In the genomic region with DNA sequence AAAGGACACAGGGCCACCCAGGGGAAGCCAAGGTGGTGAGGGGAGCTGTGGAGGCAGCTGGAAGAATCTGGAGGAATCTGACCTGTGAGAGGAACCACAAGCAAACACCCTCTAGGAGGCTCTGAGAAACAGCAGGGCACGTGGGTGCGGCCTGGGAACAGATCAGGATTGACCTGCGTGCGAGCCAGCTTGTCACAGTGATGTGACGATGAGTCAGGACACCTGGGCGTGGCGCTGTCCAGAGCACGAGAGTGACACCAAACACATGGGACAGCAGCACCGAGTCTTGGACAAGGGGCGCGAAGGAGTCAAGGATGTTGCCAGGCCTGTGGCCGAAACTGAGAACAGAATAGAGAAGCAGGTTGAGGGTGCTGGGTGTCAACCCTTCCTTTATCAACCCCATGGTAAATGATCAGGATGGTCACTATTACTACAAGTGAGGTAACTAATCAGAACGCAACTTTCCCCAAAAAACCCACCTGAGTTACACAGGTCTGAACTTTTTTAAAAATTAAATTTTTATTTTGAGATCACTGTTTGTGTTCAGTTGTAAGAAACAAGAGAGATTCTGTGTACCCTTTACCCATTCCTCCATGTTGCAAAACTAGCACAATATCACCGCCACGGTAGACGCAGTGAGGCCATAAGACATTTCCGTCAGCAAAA, we compare ENCODE assay signal across 8 cellular contexts. TPM values are rescaled to one million over a fixed set of nuclear protein-coding genes. Genes with fewer than 3 reads are reported as not detected.
DNase-seq lines count a peak whose midpoint lies in the region; ATAC-seq and TF ChIP-seq lines count a peak whose summit lies in the region.

No MANE protein-coding gene starts in this region.

- peak overlapping the region; percentile 98 for H3K27ac ChIP-seq in upper lobe of right lung

- H3K27me3 Mint-ChIP-seq in T-cell: no peaks in the 10 kb centered on the region
- H3K27me3 Mint-ChIP-seq in endothelial cell (ENCODE audit: unreplicated experiment): peaks cover 15% of the 10 kb centered on the region

- peaks cover 18% of the 10 kb centered on the region for H3K36me3 Mint-ChIP-seq in T-cell
- H3K36me3 Mint-ChIP-seq in endothelial cell (ENCODE audit: low read depth, unreplicated experiment): peaks cover 17% of the 10 kb centered on the region

- ATAC-seq in GM19463 (IDR thresholded peaks at IDR 0.05; ENCODE audit: unreplicated experiment) (peak; percentile 63), HG03469 (IDR thresholded peaks at IDR 0.05; ENCODE audit: unreplicated experiment) (peak; percentile 66), T-cell (replicated peaks in 1 of 4) (peak in 3 of 4 experiments; percentile 1 to 5 (median 2)), upper lobe of right lung (peak; percentile 61)

- no peak for TF ChIP-seq CTCF in endothelial cell (IDR thresholded peaks at IDR 0.05; ENCODE audit: unreplicated experiment)
- no peak for TF ChIP-seq CTCF in upper lobe of right lung (IDR thresholded peaks at IDR 0.05)

- H3K9me3 ChIP-seq in upper lobe of right lung: no peaks in the 10 kb centered on the region

- H3K27me3 ChIP-seq in upper lobe of right lung: no peaks in the 10 kb centered on the region

- H3K9me3 Mint-ChIP-seq in T-cell: no peaks in the 10 kb centered on the region
- H3K9me3 Mint-ChIP-seq in endothelial cell (ENCODE audit: unreplicated experiment): no peaks in the 10 kb centered on the region

- peak overlapping the region; percentile 98 for H3K27ac Mint-ChIP-seq in T-cell
- H3K27ac Mint-ChIP-seq in endothelial cell (ENCODE audit: unreplicated experiment): peak overlapping the region; percentile 94

- POLR2A ChIA-PET in T-cell (lab: Charles Lee): interaction anchor here in 1 of 2 donors (0.6 kb wide), 1 partner anchor 174 kb away, joined by 4 read pairs; the partner anchor contains the start of gene IWS1

- H3K4me3 Mint-ChIP-seq in T-cell (peak overlapping the region; percentile 88 to 91 (median 91)), endothelial cell (ENCODE audit: unreplicated experiment) (peak overlapping the region; percentile 91)

- DNase-seq in ELR (ENCODE audit: low read depth): peak; percentile 46
- DNase-seq in T-cell: peak in 11 of 34 experiments; percentile 6 to 54 (median 12)
- DNase-seq in endothelial cell (ENCODE audit: low spot score): peak; percentile 17
- peak; percentile 87 for DNase-seq in mucosa of gallbladder (ENCODE audit: low spot score)
- DNase-seq in upper lobe of right lung: peak; percentile 92
- DNase-seq in occipital lobe (lab: John Stamatoyannopoulos, UW): no peak

- CTCF ChIA-PET in T-cell (lab: Charles Lee): interaction anchor here in 1 of 2 donors (1.4 kb wide), 1 partner anchor 109 kb away, joined by 4 read pairs; no protein-coding TSS in a partner anchor

- H3K4me3 ChIP-seq in upper lobe of right lung: peak overlapping the region; percentile 70

- intact Hi-C loops in upper lobe of right lung (cut with DNase I): no loop called here

- H3K4me1 Mint-ChIP-seq in T-cell: peaks cover 38 to 46% (median 45%) of the 10 kb centered on the region in 3 donors
- peaks cover 19% of the 10 kb centered on the region for H3K4me1 Mint-ChIP-seq in endothelial cell (ENCODE audit: unreplicated experiment)

- H3K36me3 ChIP-seq in upper lobe of right lung: peaks cover 8% of the 10 kb centered on the region

- peaks cover 41% of the 10 kb centered on the region for H3K4me1 ChIP-seq in upper lobe of right lung

RNA-seq across cellular contexts. Expression of gene SFT2D3, which starts 0.6 kb away (rescaled TPM):
- 10 to 100 TPM in 3 of 5 donors, 1 to 10 TPM in 2; 6.1 to 13.9 (median 12.4) TPM for total RNA-seq in T-cell
- total RNA-seq in endothelial cell (ENCODE audit: unreplicated experiment): 4.9 TPM
- total RNA-seq in mucosa of gallbladder: 7.2 TPM
- 7.7 TPM for total RNA-seq in upper lobe of right lung
- total RNA-seq in occipital lobe: 11.7 TPM

RNA-seq across cellular contexts. Expression of gene LIMS2, which starts 25.3 kb away (rescaled TPM):
- total RNA-seq in T-cell: 10 to 100 TPM in 3 of 5 donors, 1 to 10 TPM in 2; 8.4 to 14.8 (median 10.3) TPM
- total RNA-seq in endothelial cell (ENCODE audit: unreplicated experiment): 3.8 TPM
- total RNA-seq in mucosa of gallbladder: 104 TPM
- total RNA-seq in upper lobe of right lung: 161 TPM
- total RNA-seq in occipital lobe: 1.2 TPM

RNA-seq across cellular contexts. Expression of gene GPR17, which starts 54.7 kb away (rescaled TPM):
- not detected for total RNA-seq in T-cell
- 0.15 TPM for total RNA-seq in endothelial cell (ENCODE audit: unreplicated experiment)
- 0.17 TPM for total RNA-seq in mucosa of gallbladder
- 0.49 TPM for total RNA-seq in upper lobe of right lung
- 6.1 TPM for total RNA-seq in occipital lobe

Comparison
In these comparisons a context has a peak if more than half of its experiments do, and no peak if none do; other contexts are left out.
1. ATAC-seq: peak in every context shown above with its lines; median percentile 66 in HG03469; 63 in GM19463; 61 in upper lobe of right lung; 2 in T-cell.